Comparison of ENCODE assay signal across 26 cellular contexts in the genomic region with DNA sequence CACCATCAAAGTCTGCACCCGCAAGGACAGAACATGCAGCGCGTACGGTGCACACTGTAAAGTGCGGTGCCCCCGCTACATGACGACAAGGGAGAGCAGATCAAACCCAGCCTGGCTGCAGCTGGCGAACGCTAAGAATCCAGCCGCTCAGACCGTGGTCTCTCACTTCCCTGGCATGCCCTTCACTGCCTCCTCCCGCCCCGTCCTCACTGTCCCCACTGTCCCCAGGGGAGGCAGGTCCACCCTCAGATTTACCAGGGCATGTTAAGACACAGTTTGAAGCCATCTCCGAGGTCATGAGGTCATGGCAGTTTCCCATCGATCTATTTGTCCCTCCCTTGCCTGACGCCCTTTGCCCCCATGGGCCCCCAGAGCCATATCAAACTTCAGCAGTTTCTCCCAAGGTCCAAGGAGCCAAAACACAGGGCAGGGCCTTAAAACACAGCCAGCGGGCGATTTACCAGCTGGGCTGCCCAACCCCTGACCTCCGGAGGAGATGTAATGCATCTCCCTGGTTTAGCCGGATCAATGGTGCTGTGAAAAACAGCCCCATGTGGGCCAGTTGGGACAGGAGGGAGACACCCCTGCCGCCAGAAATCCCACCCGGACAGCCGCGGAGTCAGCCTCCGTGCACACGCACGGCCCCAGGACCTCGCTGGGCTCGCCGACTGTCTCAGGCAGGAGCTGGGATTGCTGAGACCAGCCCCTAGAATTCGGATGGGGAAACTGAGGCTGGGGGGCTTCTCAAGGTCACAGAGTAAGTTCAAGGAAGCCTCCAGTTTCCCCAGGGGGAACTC. TPM values are rescaled to one million over a fixed set of nuclear protein-coding genes. Genes with fewer than 3 reads are reported as not detected.
DNase-seq lines count a peak whose midpoint lies in the region; ATAC-seq and TF ChIP-seq lines count a peak whose summit lies in the region.
"Had no signal": no experiment of that assay in that cellular context is flagged by ENCODE, and none has a peak within 500 bp of the region (broad histone marks: within the 10 kb centered on the region; RNA-seq: fewer than 3 reads in every experiment).

No MANE protein-coding gene starts in this region.

- no peak overlapping the region for H3K4me3 Mint-ChIP-seq in nephron progenitor cell
- no peak overlapping the region for H3K4me3 Mint-ChIP-seq in natural killer cell treated with Interleukin-12 subunit alpha and Interleukin-12 subunit beta and Interleukin-15 and Interleukin-18, amount 100 ng/mL, for 72 hours
- H3K4me3 Mint-ChIP-seq: B cell; CD8-positive, alpha-beta T cell had no signal

- H3K27ac ChIP-seq in SK-N-SH (ENCODE audit: low read depth in 2 of 2, low read length in 1 of 2), result no peak overlapping the region
- H3K27ac ChIP-seq: 22Rv1, C4-2B had no signal

- no peak overlapping the region for H3K4me3 ChIP-seq in SK-N-SH (ENCODE audit: low read depth in 2 of 2, low read length in 1 of 2)
- H3K4me3 ChIP-seq: GM12878 had no signal

- CTCF ChIA-PET in SK-N-SH (lab: Yijun Ruan, JAX), result no interaction called here

- ATAC-seq in SK-N-SH treated with all-trans-retinoic acid at 6 μM for 48 hours (no peak), GM18907 (IDR thresholded peaks at IDR 0.05; ENCODE audit: unreplicated experiment) (no peak), Right ventricle myocardium superior (ENCODE audit: poor library complexity) (no peak)
- ATAC-seq in natural killer cell treated with Interleukin-12 subunit alpha and Interleukin-12 subunit beta and Interleukin-15 and Interleukin-18, amount 100 ng/mL, for 72 hours, result no peak
- ATAC-seq: CD8-positive, alpha-beta T cell; GM12878 had no signal

- H3K9ac ChIP-seq in SK-N-SH, result no peak overlapping the region

- TF ChIP-seq CTCF in SK-N-SH (IDR thresholded peaks at IDR 0.05) (no peak), nephron progenitor cell (IDR thresholded peaks at IDR 0.05) (no peak)

- peak; percentile 11 for DNase-seq in SK-N-SH
- DNase-seq in iPS-NIHi7 (ENCODE audit: extremely low spot score), result peak; percentile 6
- peak; percentile 76 for DNase-seq in nephron progenitor cell
- no peak for DNase-seq in Right ventricle myocardium superior
- no peak for DNase-seq in natural killer cell treated with Interleukin-12 subunit alpha and Interleukin-12 subunit beta and Interleukin-15 and Interleukin-18, amount 100 ng/mL, for 72 hours (ENCODE audit: low spot score)
- no peak for DNase-seq in posterior cingulate gyrus
- DNase-seq: Caco-2; CD8-positive, alpha-beta T cell; DMS79; EL; GDM1; KG1; MM.1S; NCI-H1694; NCI-H2029 treated with DMSO at 0.1 percent for 48 hours; NCI-H446 treated with DMSO at 0.1 percent for 48 hours; NCI-H526; NCI-H82; RPMI8226; SHP77 treated with DMSO at 0.1 percent for 48 hours had no signal

- no peaks in the 10 kb centered on the region for H3K27me3 ChIP-seq in SK-N-SH (ENCODE audit: insufficient read depth)

- H3K27me3 Mint-ChIP-seq in nephron progenitor cell (ENCODE audit: low read depth, poor library complexity), result peaks cover 19% of the 10 kb centered on the region
- H3K27me3 Mint-ChIP-seq in natural killer cell treated with Interleukin-12 subunit alpha and Interleukin-12 subunit beta and Interleukin-15 and Interleukin-18, amount 100 ng/mL, for 72 hours, result peaks cover 0 to 10% of the 10 kb centered on the region in 2 donors

- POLR2A ChIA-PET in SK-N-SH (lab: Yijun Ruan, JAX), result no interaction called here

- H4K20me1 ChIP-seq in SK-N-SH (ENCODE audit: insufficient read depth), result no peaks in the 10 kb centered on the region

- H3K9me2 ChIP-seq in SK-N-SH, result no peaks in the 10 kb centered on the region

- no peak for TF ChIP-seq EP300 in SK-N-SH (IDR thresholded peaks at IDR 0.05; ENCODE audit: borderline replicate concordance in 1 of 2, low read depth in 1 of 2, low read length in 1 of 2)

- no peaks in the 10 kb centered on the region for H3K79me2 ChIP-seq in SK-N-SH (ENCODE audit: insufficient read depth)

- no peak for TF ChIP-seq RAD21 in SK-N-SH (IDR thresholded peaks at IDR 0.05; ENCODE audit: low read length)

- H3K4me2 ChIP-seq in SK-N-SH, result no peak overlapping the region

- no peaks in the 10 kb centered on the region for H3K36me3 Mint-ChIP-seq in nephron progenitor cell (ENCODE audit: low read depth)
- no peaks in the 10 kb centered on the region for H3K36me3 Mint-ChIP-seq in natural killer cell treated with Interleukin-12 subunit alpha and Interleukin-12 subunit beta and Interleukin-15 and Interleukin-18, amount 100 ng/mL, for 72 hours
- H3K36me3 Mint-ChIP-seq: CD8-positive, alpha-beta T cell had no signal

- H3K9me3 Mint-ChIP-seq in nephron progenitor cell, result no peaks in the 10 kb centered on the region
- H3K9me3 Mint-ChIP-seq in natural killer cell treated with Interleukin-12 subunit alpha and Interleukin-12 subunit beta and Interleukin-15 and Interleukin-18, amount 100 ng/mL, for 72 hours, result no peaks in the 10 kb centered on the region
- H3K9me3 Mint-ChIP-seq: CD8-positive, alpha-beta T cell had no signal

- intact Hi-C loops in Right ventricle myocardium superior (cut with DNase I) (no loop called here), posterior cingulate gyrus (cut with DNase I) (no loop called here)

- no peak overlapping the region for H2AFZ ChIP-seq in SK-N-SH (ENCODE audit: low read depth)

- H3K4me1 Mint-ChIP-seq in nephron progenitor cell, result peaks cover 80% of the 10 kb centered on the region
- H3K4me1 Mint-ChIP-seq in natural killer cell treated with Interleukin-12 subunit alpha and Interleukin-12 subunit beta and Interleukin-15 and Interleukin-18, amount 100 ng/mL, for 72 hours (ENCODE audit: low read depth in 2 of 2), result no peaks in the 10 kb centered on the region
- H3K4me1 Mint-ChIP-seq: B cell had no signal

- H3K4me1 ChIP-seq in SK-N-SH (ENCODE audit: control insufficient read depth in 1 of 2, insufficient read depth in 2 of 2, low read depth in 1 of 2, low read length in 1 of 2), result peaks cover 0 to 3% of the 10 kb centered on the region in 2 experiments; a peak in 1 of 4 replicates

- no peaks in the 10 kb centered on the region for H3K9me3 ChIP-seq in SK-N-SH
- H3K9me3 ChIP-seq: Caco-2 had no signal

- no peaks in the 10 kb centered on the region for H3K36me3 ChIP-seq in SK-N-SH (replicated peaks in 1 of 2; ENCODE audit: control insufficient read depth in 1 of 2, insufficient read depth in 2 of 2, low read length in 1 of 2)

- WGBS in SK-N-SH (ENCODE audit: low lambda C conversion rate), result 76% methylated on average over 9 of the region's 31 CpGs

- H3F3A ChIP-seq in SK-N-SH (replicated peaks; ENCODE audit: insufficient read depth), result no peaks in the 10 kb centered on the region

- H3K27ac Mint-ChIP-seq in nephron progenitor cell, result peak overlapping the region; percentile 69
- no peak overlapping the region for H3K27ac Mint-ChIP-seq in natural killer cell treated with Interleukin-12 subunit alpha and Interleukin-12 subunit beta and Interleukin-15 and Interleukin-18, amount 100 ng/mL, for 72 hours
- H3K27ac Mint-ChIP-seq: B cell; CD8-positive, alpha-beta T cell had no signal

TF ChIP-seq in SK-N-SH, 30 proteins besides CTCF, POLR2A, EP300 and RAD21 (continues in another document):
- TF ChIP-seq, protein P1, sequence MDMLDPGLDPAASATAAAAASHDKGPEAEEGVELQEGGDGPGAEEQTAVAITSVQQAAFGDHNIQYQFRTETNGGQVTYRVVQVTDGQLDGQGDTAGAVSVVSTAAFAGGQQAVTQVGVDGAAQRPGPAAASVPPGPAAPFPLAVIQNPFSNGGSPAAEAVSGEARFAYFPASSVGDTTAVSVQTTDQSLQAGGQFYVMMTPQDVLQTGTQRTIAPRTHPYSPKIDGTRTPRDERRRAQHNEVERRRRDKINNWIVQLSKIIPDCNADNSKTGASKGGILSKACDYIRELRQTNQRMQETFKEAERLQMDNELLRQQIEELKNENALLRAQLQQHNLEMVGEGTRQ (IDR thresholded peaks at IDR 0.05; ENCODE audit: borderline replicate concordance, low read depth, low read length), result no peak
- TF ChIP-seq TEAD4 (IDR thresholded peaks at IDR 0.05; ENCODE audit: borderline replicate concordance, insufficient read depth) (no peak), RFX5 (IDR thresholded peaks at IDR 0.05; ENCODE audit: low read length) (no peak), JUND (IDR thresholded peaks at IDR 0.05) (no peak)

TF ChIP-seq in SK-N-SH treated with all-trans-retinoic acid at 6 μM for 48 hours, 23 proteins besides CTCF, POLR2A, EP300 and RAD21 (continues in another document):
- TF ChIP-seq CSDC2 (CRISPR knock-in tag; IDR thresholded peaks at IDR 0.05), result no peak
- no peak for TF ChIP-seq ZNF8 (CRISPR knock-in tag; IDR thresholded peaks at IDR 0.05)
- TF ChIP-seq ZNF565 (CRISPR knock-in tag; conservative IDR thresholded peaks at IDR 0.05; ENCODE audit: low read depth), result no peak
- no peak for TF ChIP-seq ZFP30 (CRISPR knock-in tag; IDR thresholded peaks at IDR 0.05)
- TF ChIP-seq, protein P2, sequence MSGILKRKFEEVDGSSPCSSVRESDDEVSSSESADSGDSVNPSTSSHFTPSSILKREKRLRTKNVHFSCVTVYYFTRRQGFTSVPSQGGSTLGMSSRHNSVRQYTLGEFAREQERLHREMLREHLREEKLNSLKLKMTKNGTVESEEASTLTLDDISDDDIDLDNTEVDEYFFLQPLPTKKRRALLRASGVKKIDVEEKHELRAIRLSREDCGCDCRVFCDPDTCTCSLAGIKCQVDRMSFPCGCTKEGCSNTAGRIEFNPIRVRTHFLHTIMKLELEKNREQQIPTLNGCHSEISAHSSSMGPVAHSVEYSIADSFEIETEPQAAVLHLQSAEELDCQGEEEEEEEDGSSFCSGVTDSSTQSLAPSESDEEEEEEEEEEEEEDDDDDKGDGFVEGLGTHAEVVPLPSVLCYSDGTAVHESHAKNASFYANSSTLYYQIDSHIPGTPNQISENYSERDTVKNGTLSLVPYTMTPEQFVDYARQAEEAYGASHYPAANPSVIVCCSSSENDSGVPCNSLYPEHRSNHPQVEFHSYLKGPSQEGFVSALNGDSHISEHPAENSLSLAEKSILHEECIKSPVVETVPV (CRISPR knock-in tag; IDR thresholded peaks at IDR 0.05), result no peak
- TF ChIP-seq TOX (CRISPR knock-in tag; IDR thresholded peaks at IDR 0.05; ENCODE audit: borderline replicate concordance), result no peak
- no peak for TF ChIP-seq ZC3H10 (CRISPR knock-in tag; IDR thresholded peaks at IDR 0.05)
- no peak for TF ChIP-seq ISL1 (CRISPR knock-in tag; IDR thresholded peaks at IDR 0.05)
- TF ChIP-seq ESRRG (CRISPR knock-in tag; IDR thresholded peaks at IDR 0.05), result no peak

RNA-seq across cellular contexts. Expression of gene FUBP3, which starts 52.3 kb away (rescaled TPM):
- polyA plus RNA-seq in SK-N-SH (2012; rRNA removed), result 55.1 and 58.3 TPM in 2 replicates
- 46.3 and 50.3 TPM in 2 replicates for polyA plus RNA-seq in SK-N-SH (2012; cell fraction: cytosol; rRNA removed)
- polyA plus RNA-seq in SK-N-SH (2012; cell fraction: nucleus; rRNA removed), result 115 and 117 TPM in 2 replicates
- total RNA-seq in Right ventricle myocardium superior, result 23.0 TPM
- total RNA-seq in natural killer cell treated with Interleukin-12 subunit alpha and Interleukin-12 subunit beta and Interleukin-15 and Interleukin-18, amount 100 ng/mL, for 72 hours, result 10 to 100 TPM; 43.8 to 47.2 TPM

Comparison
In these comparisons a context has a peak if more than half of its experiments do, and no peak if none do; other contexts are left out.
1. DNase-seq: peak in SK-N-SH (single experiment), iPS-NIHi7 (single experiment) and nephron progenitor cell (single experiment); none in Right ventricle myocardium superior (single experiment), natural killer cell treated with Interleukin-12 subunit alpha and Interleukin-12 subunit beta and Interleukin-15 and Interleukin-18, amount 100 ng/mL, for 72 hours (single experiment) and posterior cingulate gyrus (0 of 10).